ENCODE assay signal across 8 cellular contexts in genomic region chr12:93784339-93785086, GRCh38.
DNase-seq lines count a peak whose midpoint lies in the region; ATAC-seq and TF ChIP-seq lines count a peak whose summit lies in the region.

No MANE protein-coding gene starts in this region.

- 22% methylated on average over 9 of the region's 9 CpGs for WGBS in right cardiac atrium

- H3K9ac ChIP-seq in adipocyte (ENCODE audit: low read length), result peak overlapping the region; percentile 76

- intact Hi-C loops in Calu3 (cut with micrococcal nuclease; ENCODE audit: unreplicated experiment), result loop anchor here (5.0 kb wide), 2 partner anchors 107 to 123 kb away; partner anchors contain the start of gene CRADD
- intact Hi-C loops in right cardiac atrium (cut with DNase I), result loop anchor here in 1 of 4 donors (10.0 kb wide), 1 partner anchor 110 kb away; no protein-coding TSS in a partner anchor

- TF ChIP-seq CTCF in Calu3 (IDR thresholded peaks at IDR 0.05; ENCODE audit: unreplicated experiment), result no peak

- peaks cover 29% of the 10 kb centered on the region for H3K4me1 Mint-ChIP-seq in Calu3 (ENCODE audit: low read depth, unreplicated experiment)

- H3K4me3 ChIP-seq in adipocyte (ENCODE audit: low read length) (peak overlapping the region; percentile 56), right cardiac atrium (ENCODE audit: low read length) (no peak overlapping the region), skin epidermis (no peak overlapping the region)

- peak overlapping the region; percentile 4 for H3K4me3 Mint-ChIP-seq in Calu3 (ENCODE audit: low read depth, unreplicated experiment)

- CTCF ChIA-PET in Calu3 (lab: Charles Lee), result interaction anchor here (0.5 to 1.0 kb wide), 3 partner anchors 317 to 743 kb away, joined by 3 to 8 read pairs (median 4); no protein-coding TSS in a partner anchor

- no peaks in the 10 kb centered on the region for H3K36me3 ChIP-seq in adipocyte (ENCODE audit: control insufficient read depth, insufficient read depth, low read length, severe bottlenecking)

- H3K9me3 Mint-ChIP-seq in Calu3 (ENCODE audit: low read depth, unreplicated experiment), result no peaks in the 10 kb centered on the region

- H3K27ac Mint-ChIP-seq in Calu3 (ENCODE audit: unreplicated experiment), result peak overlapping the region; percentile 74

- peak overlapping the region; percentile 96 for H3K27ac ChIP-seq in right cardiac atrium (ENCODE audit: low read length)
- H3K27ac ChIP-seq in skin epidermis, result peak overlapping the region in 18 of 21 experiments; percentile 4 to 87 (median 66)

- DNase-seq in Calu3, result peak; percentile 11
- DNase-seq in NCI-H2171 treated with DMSO at 0.1 percent for 48 hours (lab: John Stamatoyannopoulos, UW), result peak; percentile 91
- peak; percentile 74 for DNase-seq in adipocyte (ENCODE audit: low read depth)
- DNase-seq in right cardiac atrium, result no peak

- no peaks in the 10 kb centered on the region for H3K27me3 Mint-ChIP-seq in Calu3 (ENCODE audit: unreplicated experiment)

- no peaks in the 10 kb centered on the region for H3K9me3 ChIP-seq in adipocyte (ENCODE audit: control insufficient read depth, low read length)
- no peaks in the 10 kb centered on the region for H3K9me3 ChIP-seq in right cardiac atrium (ENCODE audit: control insufficient read depth, low read length)

- H3K4me1 ChIP-seq in adipocyte (ENCODE audit: control insufficient read depth, insufficient read depth, low read length) (peaks cover 54% of the 10 kb centered on the region), right cardiac atrium (ENCODE audit: control insufficient read depth, insufficient read depth, low read length) (peaks cover 11% of the 10 kb centered on the region)

- peaks cover 7% of the 10 kb centered on the region for H3K36me3 Mint-ChIP-seq in Calu3 (ENCODE audit: insufficient read depth, unreplicated experiment)

- ATAC-seq in right cardiac atrium (peak; percentile 68 to 76), HG03025 (IDR thresholded peaks at IDR 0.05; ENCODE audit: low FRiP score, unreplicated experiment) (no peak), GM18498 (IDR thresholded peaks at IDR 0.05; ENCODE audit: unreplicated experiment) (no peak), GM21360 (IDR thresholded peaks at IDR 0.05; ENCODE audit: unreplicated experiment) (no peak)

- H3K27me3 ChIP-seq in adipocyte (replicated peaks; ENCODE audit: control insufficient read depth, insufficient read depth, low read length), result no peaks in the 10 kb centered on the region
- no peaks in the 10 kb centered on the region for H3K27me3 ChIP-seq in right cardiac atrium (ENCODE audit: control insufficient read depth, insufficient read depth)

- BruUV-seq in Calu3 (replicated peaks; lab: Mats Ljungman, UMichigan), result no TSS peak

Comparison
In these comparisons a context has a peak if more than half of its experiments do, and no peak if none do; other contexts are left out.
1. DNase-seq: peak in Calu3 (single experiment), NCI-H2171 treated with DMSO at 0.1 percent for 48 hours (single experiment) and adipocyte (single experiment); none in right cardiac atrium (0 of 3).
2. ATAC-seq: peak in right cardiac atrium (2 of 2); none in HG03025 (single experiment), GM18498 (single experiment) and GM21360 (single experiment).